15 cellular contexts compared by ENCODE assay signal in the genomic region with DNA sequence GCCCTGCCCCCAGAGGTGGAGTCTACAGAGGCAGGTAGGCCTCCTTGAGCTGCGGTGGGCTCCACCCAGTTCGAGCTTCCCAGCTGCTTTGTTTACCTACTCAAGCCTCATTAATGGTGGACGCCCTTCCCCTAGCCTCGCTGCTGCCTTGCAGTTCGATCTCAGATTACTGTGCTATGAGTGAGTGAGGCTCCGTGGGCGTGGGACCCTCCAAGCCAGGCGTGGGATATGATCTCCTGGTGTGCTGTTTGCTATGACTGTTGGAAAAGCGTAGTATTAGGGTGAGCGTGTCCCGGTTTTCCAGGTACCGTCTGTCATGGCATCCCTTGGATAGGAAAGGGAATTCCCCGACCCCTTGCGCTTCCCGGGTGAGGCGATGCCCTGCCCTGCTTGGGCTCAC. TPM values are rescaled to one million over a fixed set of nuclear protein-coding genes. Genes with fewer than 3 reads are reported as not detected.
"Had no signal": no experiment of that assay in that cellular context is flagged by ENCODE, and none has a peak within 500 bp of the region (broad histone marks: within the 10 kb centered on the region; RNA-seq: fewer than 3 reads in every experiment).

No MANE protein-coding gene starts in this region.

RNA-seq across cellular contexts. Expression of a gene that starts 42.0 kb away (rescaled TPM):
- total RNA-seq: activated B cell treated with CpG ODN at 0.5 μM for 24 hours; activated CD4-positive, alpha-beta memory T cell treated with anti-CD3 and anti-CD28 coated beads for 36 hours; activated CD4-positive, alpha-beta memory T cell treated with anti-CD3 and anti-CD28 coated beads, Interleukin-2, amount 10 ng/mL, durations not matched to agents 7 days and 5 days; activated CD4-positive, alpha-beta T cell treated with anti-CD3 and anti-CD28 coated beads for 36 hours; activated CD4-positive, alpha-beta T cell treated with anti-CD3 and anti-CD28 coated beads, Interleukin-2, amount 10 ng/mL, durations not matched to agents 24 days and 14 days; activated CD4-positive, alpha-beta T cell treated with anti-CD3 and anti-CD28 coated beads, Interleukin-2, amount 10 ng/mL, durations not matched to agents 7 days and 5 days; activated CD8-positive, alpha-beta memory T cell treated with anti-CD3 and anti-CD28 coated beads for 36 hours; activated CD8-positive, alpha-beta memory T cell treated with anti-CD3 and anti-CD28 coated beads, Interleukin-2, amount 10 ng/mL, durations not matched to agents 7 days and 5 days; activated CD8-positive, alpha-beta T cell treated with anti-CD3 and anti-CD28 coated beads for 36 hours; activated CD8-positive, alpha-beta T cell treated with anti-CD3 and anti-CD28 coated beads, Interleukin-2, amount 10 ng/mL, durations not matched to agents 7 days and 5 days; T-cell; T-helper 1 cell treated with Interleukin-12 subunit alpha and Interleukin-12 subunit beta and Interleukin-4 antibody, amounts not matched to agents 30 ng/mL and 1 ng/mL, for 36 hours; T-helper 17 cell; T-helper 2 cell treated with Interferon-gamma antibody and Interleukin-4, amounts not matched to agents 100 ng/mL and 5 ng/mL, for 36 hours; WTC11 had no signal

RNA-seq across cellular contexts. Expression of a gene that starts 47.0 kb away (rescaled TPM):
- total RNA-seq: activated B cell treated with CpG ODN at 0.5 μM for 24 hours; activated CD4-positive, alpha-beta memory T cell treated with anti-CD3 and anti-CD28 coated beads for 36 hours; activated CD4-positive, alpha-beta memory T cell treated with anti-CD3 and anti-CD28 coated beads, Interleukin-2, amount 10 ng/mL, durations not matched to agents 7 days and 5 days; activated CD4-positive, alpha-beta T cell treated with anti-CD3 and anti-CD28 coated beads for 36 hours; activated CD4-positive, alpha-beta T cell treated with anti-CD3 and anti-CD28 coated beads, Interleukin-2, amount 10 ng/mL, durations not matched to agents 24 days and 14 days; activated CD4-positive, alpha-beta T cell treated with anti-CD3 and anti-CD28 coated beads, Interleukin-2, amount 10 ng/mL, durations not matched to agents 7 days and 5 days; activated CD8-positive, alpha-beta memory T cell treated with anti-CD3 and anti-CD28 coated beads for 36 hours; activated CD8-positive, alpha-beta memory T cell treated with anti-CD3 and anti-CD28 coated beads, Interleukin-2, amount 10 ng/mL, durations not matched to agents 7 days and 5 days; activated CD8-positive, alpha-beta T cell treated with anti-CD3 and anti-CD28 coated beads for 36 hours; activated CD8-positive, alpha-beta T cell treated with anti-CD3 and anti-CD28 coated beads, Interleukin-2, amount 10 ng/mL, durations not matched to agents 7 days and 5 days; T-cell; T-helper 1 cell treated with Interleukin-12 subunit alpha and Interleukin-12 subunit beta and Interleukin-4 antibody, amounts not matched to agents 30 ng/mL and 1 ng/mL, for 36 hours; T-helper 17 cell; T-helper 2 cell treated with Interferon-gamma antibody and Interleukin-4, amounts not matched to agents 100 ng/mL and 5 ng/mL, for 36 hours; WTC11 had no signal
